Comparison of ENCODE assay signal across 11 cellular contexts in genomic region chr3:71031914-71032521, GRCh38.
DNase-seq lines count a peak whose midpoint lies in the region; ATAC-seq and TF ChIP-seq lines count a peak whose summit lies in the region.
"Had no signal": no experiment of that assay in that cellular context is flagged by ENCODE, and none has a peak within 500 bp of the region (broad histone marks: within the 10 kb centered on the region; RNA-seq: fewer than 3 reads in every experiment).

No MANE protein-coding gene starts in this region.

- H3K4me1 Mint-ChIP-seq in CD8-positive, alpha-beta T cell (ENCODE audit: low read depth), result peaks cover 86% of the 10 kb centered on the region
- peaks cover 49 to 92% (median 90%) of the 10 kb centered on the region in 4 donors for H3K4me1 Mint-ChIP-seq in naive thymus-derived CD8-positive, alpha-beta T cell

- H3K4me3 ChIP-seq in CD8-positive, alpha-beta T cell (ENCODE audit: low read depth, low read length), result no peak overlapping the region
- H3K4me3 ChIP-seq in colonic mucosa, result no peak overlapping the region

- peak overlapping the region; percentile 89 for H3K27ac Mint-ChIP-seq in CD8-positive, alpha-beta T cell
- peak overlapping the region; percentile 71 to 93 (median 86) for H3K27ac Mint-ChIP-seq in naive thymus-derived CD8-positive, alpha-beta T cell
- H3K27ac Mint-ChIP-seq: activated CD4-positive, alpha-beta T cell treated with anti-CD3 and anti-CD28 coated beads, Interleukin-2, amount 10 ng/mL, durations not matched to agents 7 days and 5 days had no signal

- no peaks in the 10 kb centered on the region for H3K27me3 ChIP-seq in CD8-positive, alpha-beta T cell (ENCODE audit: insufficient read depth, low read length)
- H3K27me3 ChIP-seq in colonic mucosa, result no peaks in the 10 kb centered on the region

- no peak for TF ChIP-seq CTCF in CD8-positive, alpha-beta T cell (IDR thresholded peaks at IDR 0.05)
- no peak for TF ChIP-seq CTCF in colonic mucosa (IDR thresholded peaks at IDR 0.05)

- ATAC-seq in CD8-positive, alpha-beta T cell, result peak; percentile 85
- ATAC-seq in GM21737 (IDR thresholded peaks at IDR 0.05; ENCODE audit: unreplicated experiment) (peak; percentile 55), GM18909 (IDR thresholded peaks at IDR 0.05; ENCODE audit: poor library complexity, unreplicated experiment) (no peak)
- peak; percentile 68 to 90 for ATAC-seq in naive thymus-derived CD8-positive, alpha-beta T cell

- peaks cover 88% of the 10 kb centered on the region for H3K36me3 Mint-ChIP-seq in CD8-positive, alpha-beta T cell
- peaks cover 5 to 93% (median 19%) of the 10 kb centered on the region in 3 donors for H3K36me3 Mint-ChIP-seq in naive thymus-derived CD8-positive, alpha-beta T cell

- no peak overlapping the region for H3K4me3 Mint-ChIP-seq in CD8-positive, alpha-beta T cell
- peak overlapping the region in 9 of 10 donors; percentile 18 to 52 (median 46) for H3K4me3 Mint-ChIP-seq in naive thymus-derived CD8-positive, alpha-beta T cell
- H3K4me3 Mint-ChIP-seq: activated CD4-positive, alpha-beta T cell treated with anti-CD3 and anti-CD28 coated beads, Interleukin-2, amount 10 ng/mL, durations not matched to agents 7 days and 5 days had no signal

- peaks cover 51% of the 10 kb centered on the region for H3K4me1 ChIP-seq in CD8-positive, alpha-beta T cell (ENCODE audit: insufficient read depth, low read length)
- peaks cover 13% of the 10 kb centered on the region for H3K4me1 ChIP-seq in colonic mucosa

- peak in 2 of 7 experiments; percentile 21 to 53 for DNase-seq in CD8-positive, alpha-beta T cell
- DNase-seq in colonic mucosa, result no peak
- DNase-seq in naive thymus-derived CD8-positive, alpha-beta T cell, result peak in 8 of 10 donors; percentile 15 to 61 (median 41)
- DNase-seq in middle frontal gyrus (ENCODE audit: extremely low spot score, low spot score), result no peak
- DNase-seq in NCI-H2196 treated with DMSO at 0.1 percent for 48 hours (lab: John Stamatoyannopoulos, UW; ENCODE audit: unreplicated experiment), result no peak
- DNase-seq in RPMI8226, result no peak
- DNase-seq: activated CD4-positive, alpha-beta T cell treated with anti-CD3 and anti-CD28 coated beads, Interleukin-2, amount 10 ng/mL, durations not matched to agents 7 days and 5 days; cortex of kidney; islet precursor cell had no signal

- intact Hi-C loops in CD8-positive, alpha-beta T cell (cut with DNase I, micrococcal nuclease), result loop anchor here (1.0 to 5.0 kb wide), 3 partner anchors 9 to 35 kb away; no protein-coding TSS in a partner anchor
- intact Hi-C loops in colonic mucosa (cut with DNase I), result no loop called here

- H3K27ac ChIP-seq in CD8-positive, alpha-beta T cell (ENCODE audit: low read depth, low read length), result no peak overlapping the region
- H3K27ac ChIP-seq in colonic mucosa, result peak overlapping the region; percentile 48

- peaks cover 23% of the 10 kb centered on the region for H3K36me3 ChIP-seq in CD8-positive, alpha-beta T cell (ENCODE audit: insufficient read depth, low read length)
- H3K36me3 ChIP-seq in colonic mucosa, result no peaks in the 10 kb centered on the region

- no peaks in the 10 kb centered on the region for H3K9me3 ChIP-seq in CD8-positive, alpha-beta T cell (ENCODE audit: low read length)
- no peaks in the 10 kb centered on the region for H3K9me3 ChIP-seq in colonic mucosa

- no peak overlapping the region for H3K9ac ChIP-seq in colonic mucosa (ENCODE audit: low read depth in 2 of 2, low read length in 2 of 2)

- CTCF ChIA-PET in CD8-positive, alpha-beta T cell (lab: Charles Lee), result interaction anchor here (0.5 to 1.2 kb wide), 3 partner anchors 9 to 784 kb away, joined by 3 to 5 read pairs (median 4); no protein-coding TSS in a partner anchor

- H3K9me3 Mint-ChIP-seq in CD8-positive, alpha-beta T cell, result no peaks in the 10 kb centered on the region
- H3K9me3 Mint-ChIP-seq in naive thymus-derived CD8-positive, alpha-beta T cell, result no peaks in the 10 kb centered on the region
- H3K9me3 Mint-ChIP-seq: activated CD4-positive, alpha-beta T cell treated with anti-CD3 and anti-CD28 coated beads, Interleukin-2, amount 10 ng/mL, durations not matched to agents 7 days and 5 days had no signal

- POLR2A ChIA-PET in CD8-positive, alpha-beta T cell (lab: Charles Lee), result no interaction called here
- POLR2A ChIA-PET in naive thymus-derived CD8-positive, alpha-beta T cell (lab: Charles Lee), result interaction anchor here (0.6 to 0.8 kb wide), 3 partner anchors 17 to 550 kb away, joined by 3 read pairs; no protein-coding TSS in a partner anchor

- H3K27me3 Mint-ChIP-seq in CD8-positive, alpha-beta T cell (ENCODE audit: low read depth), result no peaks in the 10 kb centered on the region
- no peaks in the 10 kb centered on the region for H3K27me3 Mint-ChIP-seq in naive thymus-derived CD8-positive, alpha-beta T cell
- H3K27me3 Mint-ChIP-seq: activated CD4-positive, alpha-beta T cell treated with anti-CD3 and anti-CD28 coated beads, Interleukin-2, amount 10 ng/mL, durations not matched to agents 7 days and 5 days had no signal

Comparison
In these comparisons a context has a peak if more than half of its experiments do, and no peak if none do; other contexts are left out.
1. DNase-seq: peak in naive thymus-derived CD8-positive, alpha-beta T cell (8 of 10); none in colonic mucosa (single experiment), middle frontal gyrus (single experiment), NCI-H2196 treated with DMSO at 0.1 percent for 48 hours (single experiment) and RPMI8226 (single experiment).